In the genomic region with DNA sequence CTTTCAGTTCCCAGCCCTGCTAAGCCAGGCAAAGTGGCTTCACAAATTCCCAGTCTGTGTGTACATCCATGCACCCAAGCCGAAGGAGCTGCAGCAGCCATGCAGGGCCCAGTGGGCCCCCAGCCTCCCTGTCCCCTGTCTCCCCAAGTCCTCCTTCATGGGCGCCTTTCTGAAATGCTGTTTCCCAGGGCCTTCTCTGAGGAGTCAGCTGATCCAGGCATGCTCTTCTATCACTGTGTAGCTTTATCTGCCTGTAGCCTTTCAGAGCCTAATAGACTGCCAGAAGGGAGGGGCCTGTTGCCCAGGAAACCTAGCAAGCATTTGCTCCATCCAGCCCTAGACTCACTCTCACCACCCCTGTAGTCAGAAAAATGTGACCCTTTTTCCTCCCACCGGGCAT, we compare ENCODE assay signal across 13 cellular contexts. TPM values are rescaled to one million over a fixed set of nuclear protein-coding genes. Genes with fewer than 3 reads are reported as not detected.
DNase-seq lines count a peak whose midpoint lies in the region; ATAC-seq and TF ChIP-seq lines count a peak whose summit lies in the region.
"Had no signal": no experiment of that assay in that cellular context is flagged by ENCODE, and none has a peak within 500 bp of the region (broad histone marks: within the 10 kb centered on the region; RNA-seq: fewer than 3 reads in every experiment).

No MANE protein-coding gene starts in this region.

- ATAC-seq in HG03457 (IDR thresholded peaks at IDR 0.05; ENCODE audit: unreplicated experiment) = no peak

- TF ChIP-seq POLR2A in Peyer's patch (IDR thresholded peaks at IDR 0.05) (no peak), stomach (IDR thresholded peaks at IDR 0.05) (no peak)

- intact Hi-C loops in stomach (cut with DNase I; ENCODE audit: low total_unique reads) = no loop called here

- no peak overlapping the region for H3K4me3 ChIP-seq in fibroblast of the aortic adventitia (ENCODE audit: low read depth, low read length)
- no peak overlapping the region for H3K4me3 ChIP-seq in mesodermal cell (ENCODE audit: extremely low read depth, insufficient read depth, low read length, poor library complexity, severe bottlenecking)
- no peak overlapping the region for H3K4me3 ChIP-seq in Peyer's patch
- no peak overlapping the region for H3K4me3 ChIP-seq in stomach

- DNase-seq in ELF-1 (ENCODE audit: low read depth, low spot score) = peak; percentile 85
- DNase-seq in SK-N-DZ (ENCODE audit: low spot score) = peak; percentile 28
- peak; percentile 70 for DNase-seq in fibroblast of the aortic adventitia (ENCODE audit: low read depth)
- DNase-seq in Peyer's patch = no peak
- DNase-seq in NCI-H1930 (lab: John Stamatoyannopoulos, UW) = no peak
- DNase-seq in stomach = no peak
- DNase-seq: activated CD4-positive, alpha-beta T cell treated with anti-CD3 and anti-CD28 coated beads for 4 hours; activated gamma-delta T cell treated with Interleukin-2 at 50 U/mL for 16 hours; effector CD4-positive, alpha-beta T cell; GF-D8; KG1 had no signal

- 45% methylated on average over 2 to 3 of the region's 3 CpGs for WGBS in mesodermal cell (ENCODE audit: insufficient coverage in 2 of 2), 2 experiments
- 36 to 60% (median 53%) methylated on average over 2 to 3 of the region's 3 CpGs for WGBS in stomach, 5 donors

- H3K27ac ChIP-seq in mesodermal cell (ENCODE audit: low read depth, low read length, severe bottlenecking) = peak overlapping the region; percentile 87
- no peak overlapping the region for H3K27ac ChIP-seq in Peyer's patch
- H3K27ac ChIP-seq in stomach = no peak overlapping the region

- TF ChIP-seq EP300 in stomach (IDR thresholded peaks at IDR 0.05) = no peak

- peaks cover 3% of the 10 kb centered on the region for H3K4me1 ChIP-seq in mesodermal cell (ENCODE audit: control insufficient read depth, insufficient read depth, low read length, poor library complexity, severe bottlenecking)
- no peaks in the 10 kb centered on the region for H3K4me1 ChIP-seq in Peyer's patch
- peaks cover 0 to 15% (median 4%) of the 10 kb centered on the region in 4 donors for H3K4me1 ChIP-seq in stomach

- no peaks in the 10 kb centered on the region for H3K27me3 ChIP-seq in Peyer's patch
- peaks cover 0 to 4% (median 4%) of the 10 kb centered on the region in 3 donors for H3K27me3 ChIP-seq in stomach

- H3K36me3 ChIP-seq in mesodermal cell (ENCODE audit: control insufficient read depth, insufficient read depth, low read length) (no peaks in the 10 kb centered on the region), Peyer's patch (no peaks in the 10 kb centered on the region), stomach (no peaks in the 10 kb centered on the region)

- H3K9me3 ChIP-seq in mesodermal cell (ENCODE audit: control insufficient read depth, low read length) = no peaks in the 10 kb centered on the region
- H3K9me3 ChIP-seq in Peyer's patch = no peaks in the 10 kb centered on the region
- H3K9me3 ChIP-seq in stomach = peaks cover 0 to 2% (median under 1%) of the 10 kb centered on the region in 4 donors

- no peak for TF ChIP-seq CTCF in fibroblast of the aortic adventitia (IDR thresholded peaks at IDR 0.05; ENCODE audit: insufficient read depth, low read length)
- TF ChIP-seq CTCF in Peyer's patch (IDR thresholded peaks at IDR 0.05) = no peak
- no peak for TF ChIP-seq CTCF in stomach (IDR thresholded peaks at IDR 0.05)

RNA-seq across cellular contexts. Expression of gene SHC3, which starts 47.5 kb away (rescaled TPM):
- polyA plus RNA-seq in SK-N-DZ (2014; cell fraction: cytosol; rRNA removed) = 0.03 and 0.06 TPM in 2 replicates
- polyA plus RNA-seq in SK-N-DZ (2014; cell fraction: nucleus; rRNA removed) = 0.11 and 0.25 TPM in 2 replicates
- 26.5 and 28.0 TPM in 2 replicates for total RNA-seq in fibroblast of the aortic adventitia (ENCODE audit: low replicate concordance)
- polyA plus RNA-seq in mesodermal cell (2013, experiment 1 of 2) = 3.8 TPM
- 2.2 TPM for polyA plus RNA-seq in mesodermal cell (2013, experiment 2 of 2)
- total RNA-seq in Peyer's patch = 1 to 10 TPM in 3 of 4 donors, under 1 TPM in 1; 0.88 to 5.0 (median 2.2) TPM
- 1 to 10 TPM in 4 of 5 donors, under 1 TPM in 1; 0.89 to 1.7 (median 1.2) TPM for total RNA-seq in stomach
- under 1 TPM; 0.15 to 0.81 (median 0.33) TPM for polyA plus RNA-seq in stomach

Comparison
In these comparisons a context has a peak if more than half of its experiments do, and no peak if none do; other contexts are left out.
1. DNase-seq: peak in ELF-1 (single experiment), SK-N-DZ (single experiment) and fibroblast of the aortic adventitia (single experiment); none in Peyer's patch (0 of 3), NCI-H1930 (0 of 2) and stomach (single experiment).